In genomic region chr10:516766-517165, GRCh38 we compare ENCODE assay signal across 25 cellular contexts.
A peak's percentile ranks its signal among the peaks of the same experiment; 100 is the strongest.
DNase-seq lines count a peak whose midpoint lies in the region; TF ChIP-seq lines count a peak whose summit lies in the region.
"Had no signal": no experiment of that assay in that cellular context is flagged by ENCODE, and none has a peak within 500 bp of the region (broad histone marks: within the 10 kb centered on the region; RNA-seq: fewer than 3 reads in every experiment).

No MANE protein-coding gene starts in this region.

- H3K9me3 ChIP-seq in spleen: no peaks in the 10 kb centered on the region
- H3K9me3 ChIP-seq: left ventricle myocardium inferior had no signal

- no peak overlapping the region for H3K27ac ChIP-seq in spleen
- H3K27ac ChIP-seq: 22Rv1, epithelial cell of prostate, left ventricle myocardium inferior had no signal

- peaks cover 0 to 11% (median 0%) of the 10 kb centered on the region in 7 donors for H3K27me3 ChIP-seq in spleen (replicated peaks in 1 of 7)

- TF ChIP-seq POLR2A in spleen (IDR thresholded peaks at IDR 0.05): no peak

- peak; percentile 34 for DNase-seq in DMS 273 (lab: John Stamatoyannopoulos, UW; ENCODE audit: unreplicated experiment)
- DNase-seq in DMS 273 treated with DMSO at 0.1 percent for 48 hours (lab: John Stamatoyannopoulos, UW): no peak
- DNase-seq in NCI-H69 (lab: John Stamatoyannopoulos, UW): peak; percentile 20
- DNase-seq in endothelial cell (ENCODE audit: low spot score): peak; percentile 35
- DNase-seq in spleen: peak; percentile 49
- DNase-seq in activated T-helper 1 cell treated with anti-CD3 and anti-CD28 coated beads, Interleukin-12 subunit alpha, Interleukin-12 subunit beta, Interleukin-2, Interleukin-4 antibody, amounts not matched to agents 30 ng/mL and 10 ng/mL and 1 ng/mL, durations not matched to agents 14 hours and 24 hours and 36 hours (ENCODE audit: low spot score): no peak
- DNase-seq in HCEC 1CT: no peak
- no peak for DNase-seq in activated CD4-positive, alpha-beta T cell treated with anti-CD3 and anti-CD28 coated beads for 4 hours
- DNase-seq: activated B cell treated with CpG ODN at 0.5 μM for 24 hours; activated CD8-positive, alpha-beta T cell treated with anti-CD3 and anti-CD28 coated beads for 36 hours; activated naive CD4-positive, alpha-beta T cell; activated T-cell treated with anti-CD3 and anti-CD28 coated beads, Interleukin-2, amount 50 U/mL, for 24 hours; anterior cingulate cortex; CD8-positive, alpha-beta T cell; central memory CD4-positive, alpha-beta T cell; DMS79 treated with DMSO at 0.1 percent for 48 hours; immature natural killer cell; left ventricle myocardium inferior; NCI-H1105; NCI-H2029; NCI-H510A; posterior cingulate gyrus; SW 1271 had no signal

- WGBS in spleen, 5 donors: 67 to 80% (median 73%) methylated on average over 6 to 9 of the region's 10 CpGs

- no peaks in the 10 kb centered on the region for H3K36me3 Mint-ChIP-seq in endothelial cell (ENCODE audit: low read depth, unreplicated experiment)
- no peaks in the 10 kb centered on the region for H3K36me3 Mint-ChIP-seq in activated T-helper 1 cell treated with anti-CD3 and anti-CD28 coated beads, Interleukin-12 subunit alpha, Interleukin-12 subunit beta, Interleukin-2, Interleukin-4 antibody, amounts not matched to agents 30 ng/mL and 10 ng/mL and 1 ng/mL, durations not matched to agents 14 hours and 24 hours and 36 hours (ENCODE audit: low read depth)
- H3K36me3 Mint-ChIP-seq: CD8-positive, alpha-beta T cell; immature natural killer cell had no signal

- intact Hi-C loops in spleen (cut with DNase I; ENCODE audit: low total_unique reads): loop anchor here (10.0 kb wide), 1 partner anchor 168 kb away; the partner anchor contains the start of gene DIP2C
- intact Hi-C loops in activated T-helper 1 cell treated with anti-CD3 and anti-CD28 coated beads, Interleukin-12 subunit alpha, Interleukin-12 subunit beta, Interleukin-2, Interleukin-4 antibody, amounts not matched to agents 30 ng/mL and 10 ng/mL and 1 ng/mL, durations not matched to agents 14 hours and 24 hours and 36 hours (cut with micrococcal nuclease): loop anchor here (10.0 kb wide), 1 partner anchor 268 kb away; no protein-coding TSS in a partner anchor

- H3K4me1 Mint-ChIP-seq in endothelial cell (ENCODE audit: unreplicated experiment): peaks cover 12% of the 10 kb centered on the region
- H3K4me1 Mint-ChIP-seq in activated T-helper 1 cell treated with anti-CD3 and anti-CD28 coated beads, Interleukin-12 subunit alpha, Interleukin-12 subunit beta, Interleukin-2, Interleukin-4 antibody, amounts not matched to agents 30 ng/mL and 10 ng/mL and 1 ng/mL, durations not matched to agents 14 hours and 24 hours and 36 hours (ENCODE audit: low read depth): peaks cover 9% of the 10 kb centered on the region

- TF ChIP-seq CTCF in endothelial cell (IDR thresholded peaks at IDR 0.05; ENCODE audit: unreplicated experiment) (no peak), spleen (IDR thresholded peaks at IDR 0.05 in 8 of 11, conservative IDR thresholded peaks at IDR 0.05 in 3 of 11) (no peak)

- H3K4me3 ChIP-seq in spleen: no peak overlapping the region
- H3K4me3 ChIP-seq: left ventricle myocardium inferior had no signal

- peaks cover 10% of the 10 kb centered on the region for H3K27me3 Mint-ChIP-seq in endothelial cell (ENCODE audit: unreplicated experiment)
- H3K27me3 Mint-ChIP-seq in activated T-helper 1 cell treated with anti-CD3 and anti-CD28 coated beads, Interleukin-12 subunit alpha, Interleukin-12 subunit beta, Interleukin-2, Interleukin-4 antibody, amounts not matched to agents 30 ng/mL and 10 ng/mL and 1 ng/mL, durations not matched to agents 14 hours and 24 hours and 36 hours (ENCODE audit: insufficient read depth): peaks cover 12% of the 10 kb centered on the region
- H3K27me3 Mint-ChIP-seq: activated CD8-positive, alpha-beta T cell treated with anti-CD3 and anti-CD28 coated beads for 36 hours had no signal

- peaks cover 0 to 15% (median 0%) of the 10 kb centered on the region in 6 donors for H3K4me1 ChIP-seq in spleen

- peak overlapping the region; percentile 48 for H3K4me3 Mint-ChIP-seq in endothelial cell (ENCODE audit: unreplicated experiment)
- H3K4me3 Mint-ChIP-seq in activated T-helper 1 cell treated with anti-CD3 and anti-CD28 coated beads, Interleukin-12 subunit alpha, Interleukin-12 subunit beta, Interleukin-2, Interleukin-4 antibody, amounts not matched to agents 30 ng/mL and 10 ng/mL and 1 ng/mL, durations not matched to agents 14 hours and 24 hours and 36 hours: no peak overlapping the region
- H3K4me3 Mint-ChIP-seq: activated B cell treated with CpG ODN at 0.5 μM for 24 hours; activated CD8-positive, alpha-beta T cell treated with anti-CD3 and anti-CD28 coated beads for 36 hours; activated T-cell treated with anti-CD3 and anti-CD28 coated beads, Interleukin-2, amount 50 U/mL, for 24 hours; CD8-positive, alpha-beta T cell; immature natural killer cell had no signal

- H3K36me3 ChIP-seq in spleen: no peaks in the 10 kb centered on the region

- no peaks in the 10 kb centered on the region for H3K9me3 Mint-ChIP-seq in endothelial cell (ENCODE audit: unreplicated experiment)
- H3K9me3 Mint-ChIP-seq in activated T-helper 1 cell treated with anti-CD3 and anti-CD28 coated beads, Interleukin-12 subunit alpha, Interleukin-12 subunit beta, Interleukin-2, Interleukin-4 antibody, amounts not matched to agents 30 ng/mL and 10 ng/mL and 1 ng/mL, durations not matched to agents 14 hours and 24 hours and 36 hours: no peaks in the 10 kb centered on the region
- H3K9me3 Mint-ChIP-seq: activated B cell treated with CpG ODN at 0.5 μM for 24 hours; activated CD8-positive, alpha-beta T cell treated with anti-CD3 and anti-CD28 coated beads for 36 hours; activated T-cell treated with anti-CD3 and anti-CD28 coated beads, Interleukin-2, amount 50 U/mL, for 24 hours; CD8-positive, alpha-beta T cell; immature natural killer cell had no signal

- no peak overlapping the region for H3K27ac Mint-ChIP-seq in endothelial cell (ENCODE audit: unreplicated experiment)
- no peak overlapping the region for H3K27ac Mint-ChIP-seq in activated T-helper 1 cell treated with anti-CD3 and anti-CD28 coated beads, Interleukin-12 subunit alpha, Interleukin-12 subunit beta, Interleukin-2, Interleukin-4 antibody, amounts not matched to agents 30 ng/mL and 10 ng/mL and 1 ng/mL, durations not matched to agents 14 hours and 24 hours and 36 hours
- H3K27ac Mint-ChIP-seq: activated B cell treated with CpG ODN at 0.5 μM for 24 hours; activated CD8-positive, alpha-beta T cell treated with anti-CD3 and anti-CD28 coated beads for 36 hours; activated T-cell treated with anti-CD3 and anti-CD28 coated beads, Interleukin-2, amount 50 U/mL, for 24 hours; CD8-positive, alpha-beta T cell had no signal

Comparison
In these comparisons a context has a peak if more than half of its experiments do, and no peak if none do; other contexts are left out.
1. DNase-seq: peak in DMS 273 (single experiment), NCI-H69 (single experiment), endothelial cell (single experiment) and spleen (single experiment); none in DMS 273 treated with DMSO at 0.1 percent for 48 hours (single experiment), activated T-helper 1 cell treated with anti-CD3 and anti-CD28 coated beads, Interleukin-12 subunit alpha, Interleukin-12 subunit beta, Interleukin-2, Interleukin-4 antibody, amounts not matched to agents 30 ng/mL and 10 ng/mL and 1 ng/mL, durations not matched to agents 14 hours and 24 hours and 36 hours (single experiment), HCEC 1CT (single experiment) and activated CD4-positive, alpha-beta T cell treated with anti-CD3 and anti-CD28 coated beads for 4 hours (0 of 2).